15 cellular contexts compared by ENCODE assay signal in genomic region chrX:152070186-152070585, GRCh38.
DNase-seq lines count a peak whose midpoint lies in the region; ATAC-seq, FAIRE-seq and TF ChIP-seq lines count a peak whose summit lies in the region.
"Had no signal": no experiment of that assay in that cellular context is flagged by ENCODE, and none has a peak within 500 bp of the region (broad histone marks: within the 10 kb centered on the region; RNA-seq: fewer than 3 reads in every experiment).

No MANE protein-coding gene starts in this region.

- H3K36me3 ChIP-seq in astrocyte (ENCODE audit: insufficient read depth, low read length) (no peaks in the 10 kb centered on the region), tibial nerve (no peaks in the 10 kb centered on the region)
- H3K36me3 ChIP-seq: BE2C had no signal

- H3K4me2 ChIP-seq in astrocyte (ENCODE audit: low read length), result no peak overlapping the region
- H3K4me2 ChIP-seq: A549 had no signal

- H3K27ac Mint-ChIP-seq in astrocyte (ENCODE audit: unreplicated experiment), result no peak overlapping the region
- H3K27ac Mint-ChIP-seq: CD4-positive, alpha-beta memory T cell; H9 had no signal

- TF ChIP-seq CTCF in RWPE1 (conservative IDR thresholded peaks at IDR 0.05; ENCODE audit: low read depth) (no peak), astrocyte (IDR thresholded peaks at IDR 0.05; ENCODE audit: insufficient read depth, low read depth, low read length) (no peak), foreskin keratinocyte (conservative IDR thresholded peaks at IDR 0.05) (no peak), tibial nerve (IDR thresholded peaks at IDR 0.05) (no peak)

- no peak overlapping the region for H3K27ac ChIP-seq in RWPE1
- H3K27ac ChIP-seq in astrocyte (ENCODE audit: low read depth, low read length), result no peak overlapping the region
- H3K27ac ChIP-seq in foreskin keratinocyte, result no peak overlapping the region
- no peak overlapping the region for H3K27ac ChIP-seq in tibial nerve
- H3K27ac ChIP-seq: A549, C4-2B had no signal

- H4K20me1 ChIP-seq in astrocyte (ENCODE audit: insufficient read depth, low read length), result no peaks in the 10 kb centered on the region

- peak; percentile 81 for FAIRE-seq in astrocyte (lab: Jason Lieb, UNC)
- FAIRE-seq: A549, GM12892 had no signal

- no peaks in the 10 kb centered on the region for H3K79me2 ChIP-seq in astrocyte (ENCODE audit: insufficient read depth, low read length)

- CTCF ChIA-PET in RWPE1 (lab: Yijun Ruan, JAX), result no interaction called here

- H3K9me3 Mint-ChIP-seq in astrocyte (ENCODE audit: unreplicated experiment), result no peaks in the 10 kb centered on the region

- H3K27me3 Mint-ChIP-seq in astrocyte (ENCODE audit: low read depth, unreplicated experiment), result no peaks in the 10 kb centered on the region
- H3K27me3 Mint-ChIP-seq: CD4-positive, alpha-beta memory T cell had no signal

- H3K9me3 ChIP-seq in astrocyte (ENCODE audit: insufficient read depth, low read depth, low read length) (no peaks in the 10 kb centered on the region), tibial nerve (no peaks in the 10 kb centered on the region)
- H3K9me3 ChIP-seq: BE2C had no signal

- no peak for TF ChIP-seq POLR2A in tibial nerve (IDR thresholded peaks at IDR 0.05)

- DNase-seq in RWPE1 (ENCODE audit: low spot score) (peak; percentile 1), astrocyte (ENCODE audit: low read depth) (peak; percentile 4), foreskin keratinocyte (peak; percentile 26 to 52), kidney glomerular epithelial cell (lab: John Stamatoyannopoulos, UW) (no peak), tibial nerve (ENCODE audit: low spot score in 2 of 2) (no peak)
- no peak for DNase-seq in effector CD4-positive, alpha-beta T cell
- DNase-seq: BE2C; CD4-positive, alpha-beta memory T cell; DND-41; GDM1; GOT3; H9 had no signal

- WGBS in tibial nerve, 2 donors, result 62 to 86% methylated on average over 2 of the region's 2 CpGs

- no peak for TF ChIP-seq EP300 in tibial nerve (IDR thresholded peaks at IDR 0.05)

- H3K27me3 ChIP-seq in astrocyte (ENCODE audit: insufficient read depth, low read length), result no peaks in the 10 kb centered on the region
- no peaks in the 10 kb centered on the region for H3K27me3 ChIP-seq in foreskin keratinocyte
- H3K27me3 ChIP-seq in tibial nerve, result no peaks in the 10 kb centered on the region
- H3K27me3 ChIP-seq: BE2C had no signal

- no peak for ATAC-seq in foreskin keratinocyte
- ATAC-seq: A549 had no signal

- POLR2A ChIA-PET in RWPE1 (lab: Yijun Ruan, JAX; ENCODE audit: low non-redundant PET), result no interaction called here

- no peaks in the 10 kb centered on the region for H3K36me3 Mint-ChIP-seq in astrocyte (ENCODE audit: low read depth, unreplicated experiment)
- H3K36me3 Mint-ChIP-seq: CD4-positive, alpha-beta memory T cell had no signal

- H3K4me3 ChIP-seq in astrocyte (ENCODE audit: insufficient read depth, low read depth, low read length), result no peak overlapping the region
- H3K4me3 ChIP-seq in tibial nerve, result no peak overlapping the region
- H3K4me3 ChIP-seq: A549 had no signal

- no peak overlapping the region for H3K9ac ChIP-seq in astrocyte (ENCODE audit: low read length)

- peaks cover 9% of the 10 kb centered on the region for H3K4me1 Mint-ChIP-seq in astrocyte (ENCODE audit: low read depth, unreplicated experiment)
- H3K4me1 Mint-ChIP-seq: CD4-positive, alpha-beta memory T cell; H9 had no signal

- H3K4me1 ChIP-seq in astrocyte (ENCODE audit: insufficient read depth, low read length), result peaks cover 7% of the 10 kb centered on the region
- no peaks in the 10 kb centered on the region for H3K4me1 ChIP-seq in foreskin keratinocyte
- no peaks in the 10 kb centered on the region for H3K4me1 ChIP-seq in tibial nerve
- H3K4me1 ChIP-seq: BE2C had no signal

- H2AFZ ChIP-seq in astrocyte (ENCODE audit: low read depth, low read length), result no peak overlapping the region

- no peak overlapping the region for H3K4me3 Mint-ChIP-seq in astrocyte (ENCODE audit: unreplicated experiment)
- H3K4me3 Mint-ChIP-seq: CD4-positive, alpha-beta memory T cell; H9 had no signal

Comparison
In these comparisons a context has a peak if more than half of its experiments do, and no peak if none do; other contexts are left out.
1. DNase-seq: peak in RWPE1 (single experiment), astrocyte (single experiment) and foreskin keratinocyte (2 of 2); none in effector CD4-positive, alpha-beta T cell (single experiment), kidney glomerular epithelial cell (single experiment) and tibial nerve (0 of 2).